ENCODE assay signal across 20 cellular contexts in genomic region chr7:149637911-149638565, GRCh38.
"Had no signal": no experiment of that assay in that cellular context is flagged by ENCODE, and none has a peak within 500 bp of the region (broad histone marks: within the 10 kb centered on the region; RNA-seq: fewer than 3 reads in every experiment).

No MANE protein-coding gene starts in this region.

- H3K4me3 Mint-ChIP-seq: activated CD4-positive, alpha-beta memory T cell treated with anti-CD3 and anti-CD28 coated beads, Interleukin-2, amount 10 ng/mL, durations not matched to agents 7 days and 5 days; activated naive CD4-positive, alpha-beta T cell treated with anti-CD3 and anti-CD28 coated beads for 36 hours; activated naive CD8-positive, alpha-beta T cell; activated T-helper 17 cell treated with anti-CD3 and anti-CD28 coated beads, Interleukin-2, amount 50 U/mL, for 72 hours; brain; central memory CD8-positive, alpha-beta T cell; T-cell had no signal

- H3K36me3 Mint-ChIP-seq: activated naive CD8-positive, alpha-beta T cell; brain; T-cell had no signal

- H3K9me3 Mint-ChIP-seq: activated CD4-positive, alpha-beta memory T cell treated with anti-CD3 and anti-CD28 coated beads, Interleukin-2, amount 10 ng/mL, durations not matched to agents 7 days and 5 days; activated naive CD4-positive, alpha-beta T cell treated with anti-CD3 and anti-CD28 coated beads for 36 hours; activated T-helper 17 cell treated with anti-CD3 and anti-CD28 coated beads, Interleukin-2, amount 50 U/mL, for 72 hours; brain; central memory CD8-positive, alpha-beta T cell; T-cell had no signal

- H3K4me3 ChIP-seq: SK-N-MC had no signal

- DNase-seq: activated CD4-positive, alpha-beta memory T cell treated with anti-CD3 and anti-CD28 coated beads, Interleukin-2, amount 10 ng/mL, durations not matched to agents 7 days and 5 days; activated CD4-positive, alpha-beta T cell treated with anti-CD3 and anti-CD28 coated beads, Interleukin-2, amount 50 U/mL, for 1 hour; activated CD4-positive, CD25-positive, alpha-beta regulatory T cell; activated gamma-delta T cell; activated naive CD4-positive, alpha-beta T cell treated with anti-CD3 and anti-CD28 coated beads for 36 hours; activated T-cell treated with anti-CD3 and anti-CD28 coated beads, Interleukin-2, amount 50 U/mL, for 48 hours; NCI-H1105 treated with DMSO at 0.1 percent for 48 hours; NCI-H1436 treated with DMSO at 0.1 percent for 48 hours; NCI-H187 treated with DMSO at 0.1 percent for 48 hours; NCI-H345; NCI-H510A treated with DMSO at 0.1 percent for 48 hours; NCI-H748 treated with DMSO at 0.1 percent for 48 hours; SIG-M5; T-cell had no signal

- ATAC-seq: activated T-helper 17 cell treated with anti-CD3 and anti-CD28 coated beads, Interleukin-2, amount 50 U/mL, for 72 hours; T-cell had no signal

- H3K27ac ChIP-seq: SK-N-MC, VCaP had no signal

- H3K4me1 Mint-ChIP-seq: activated CD4-positive, alpha-beta memory T cell treated with anti-CD3 and anti-CD28 coated beads, Interleukin-2, amount 10 ng/mL, durations not matched to agents 7 days and 5 days; activated T-helper 17 cell treated with anti-CD3 and anti-CD28 coated beads, Interleukin-2, amount 50 U/mL, for 72 hours; brain; central memory CD8-positive, alpha-beta T cell; T-cell had no signal
